ENCODE assay signal across 12 cellular contexts in the genomic region with DNA sequence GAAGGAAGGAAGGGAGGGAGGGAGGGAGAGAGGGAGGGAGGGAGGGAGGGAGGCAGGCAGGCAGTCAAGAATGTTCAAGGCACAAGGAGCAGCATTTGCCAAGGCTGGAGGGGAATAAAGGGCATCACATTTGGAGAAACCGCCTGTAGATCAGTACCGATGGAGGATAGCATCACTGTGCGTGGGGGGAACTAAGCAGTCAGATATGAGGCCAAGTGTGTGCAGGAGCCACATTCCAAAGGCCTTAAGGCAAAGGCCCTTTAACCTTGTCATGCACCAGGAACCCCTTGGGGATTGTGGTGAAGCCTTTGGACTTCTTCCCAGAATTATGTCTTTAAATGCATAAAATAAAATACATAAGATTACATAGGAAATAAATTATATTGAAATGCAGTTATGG.
"Had no signal": no experiment of that assay in that cellular context is flagged by ENCODE, and none has a peak within 500 bp of the region (broad histone marks: within the 10 kb centered on the region; RNA-seq: fewer than 3 reads in every experiment).

No MANE protein-coding gene starts in this region.

- H3K9me3 ChIP-seq: body of pancreas, ovary, tibial artery, vagina had no signal

- H3K27me3 ChIP-seq: body of pancreas, ovary, tibial artery, vagina had no signal

- H3K4me3 ChIP-seq: body of pancreas, ovary, tibial artery, vagina had no signal

- H3K4me1 ChIP-seq: body of pancreas, tibial artery, vagina had no signal

- H3K36me3 ChIP-seq: ovary, tibial artery, vagina had no signal

- ATAC-seq: activated CD4-positive, CD25-positive, alpha-beta regulatory T cell treated with anti-CD3 and anti-CD28 coated beads, Interleukin-2, amount 50 U/mL, for 24 hours; activated naive CD4-positive, alpha-beta T cell treated with anti-CD3 and anti-CD28 coated beads, Interleukin-2, amount 50 U/mL, for 72 hours; body of pancreas had no signal

- DNase-seq: activated T-cell treated with anti-CD3 and anti-CD28 coated beads, Interleukin-2, amount 50 U/mL, for 1 hour; amniotic stem cell; body of pancreas; dermis blood vessel endothelial cell; mesendoderm; ovary; retina; small intestine; tibial artery had no signal

- H3K27ac ChIP-seq: body of pancreas, ovary, tibial artery, vagina had no signal

- FAIRE-seq: small intestine had no signal
